ENCODE assay signal across 26 cellular contexts in the genomic region with DNA sequence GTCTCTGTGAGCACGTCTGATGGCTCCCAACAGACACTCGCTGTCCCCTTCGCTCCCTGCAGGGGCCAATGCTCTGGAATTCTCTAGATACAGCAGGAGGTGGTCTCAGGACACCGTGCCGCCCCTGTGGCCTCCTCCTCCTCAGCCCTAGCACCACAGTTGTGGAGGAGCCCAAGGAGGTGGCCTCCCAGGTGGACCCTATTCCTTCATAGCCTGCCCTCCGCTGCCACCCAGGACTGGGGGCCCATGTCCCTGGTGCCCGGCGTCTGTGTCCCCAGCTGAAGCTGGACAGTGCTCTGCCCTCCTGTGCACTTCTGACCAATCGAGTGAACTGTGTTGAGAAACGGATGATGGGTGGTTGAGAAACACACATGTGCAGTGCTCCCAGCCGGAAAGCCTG.
"Had no signal": no experiment of that assay in that cellular context is flagged by ENCODE, and none has a peak within 500 bp of the region (broad histone marks: within the 10 kb centered on the region; RNA-seq: fewer than 3 reads in every experiment).

No MANE protein-coding gene starts in this region.

- H3K27ac ChIP-seq: brain microvascular endothelial cell, colonic mucosa, WERI-Rb-1 had no signal

- FAIRE-seq: bronchial epithelial cell, frontal cortex had no signal

- H3K36me3 Mint-ChIP-seq: activated naive CD4-positive, alpha-beta T cell treated with anti-CD3 and anti-CD28 coated beads, Interleukin-2, amount 10 ng/mL, durations not matched to agents 7 days and 5 days; activated naive CD4-positive, alpha-beta T cell treated with anti-CD3 and anti-CD28 coated beads, Interleukin-2, amount 50 U/mL, for 72 hours; activated naive CD8-positive, alpha-beta T cell treated with anti-CD3 and anti-CD28 coated beads, Interleukin-2, amount 10 ng/mL, durations not matched to agents 7 days and 5 days had no signal

- H3K27me3 ChIP-seq: ascending aorta, brain microvascular endothelial cell, colonic mucosa had no signal

- H3K4me3 ChIP-seq: ascending aorta, colonic mucosa had no signal

- ATAC-seq: activated CD4-positive, CD25-positive, alpha-beta regulatory T cell treated with anti-CD3 and anti-CD28 coated beads, Interleukin-2, amount 50 U/mL, for 24 hours; activated CD8-positive, alpha-beta T cell treated with anti-CD3 and anti-CD28 coated beads for 36 hours; activated naive CD4-positive, alpha-beta T cell treated with anti-CD3 and anti-CD28 coated beads, Interleukin-2, amount 50 U/mL, for 72 hours; activated T-cell treated with anti-CD3 and anti-CD28 coated beads, Interleukin-2, amount 50 U/mL, for 72 hours; esophagus mucosa; T-helper 17 cell had no signal

- H3K27me3 Mint-ChIP-seq: activated B cell treated with CpG ODN at 0.5 μM for 24 hours; activated naive CD4-positive, alpha-beta T cell treated with anti-CD3 and anti-CD28 coated beads, Interleukin-2, amount 10 ng/mL, durations not matched to agents 7 days and 5 days; activated naive CD8-positive, alpha-beta T cell treated with anti-CD3 and anti-CD28 coated beads, Interleukin-2, amount 10 ng/mL, durations not matched to agents 7 days and 5 days had no signal

- H3K4me1 Mint-ChIP-seq: activated naive CD4-positive, alpha-beta T cell treated with anti-CD3 and anti-CD28 coated beads, Interleukin-2, amount 10 ng/mL, durations not matched to agents 7 days and 5 days; activated naive CD8-positive, alpha-beta T cell treated with anti-CD3 and anti-CD28 coated beads, Interleukin-2, amount 10 ng/mL, durations not matched to agents 7 days and 5 days had no signal

- H3K9me3 Mint-ChIP-seq: activated B cell treated with CpG ODN at 0.5 μM for 24 hours; activated CD8-positive, alpha-beta T cell treated with anti-CD3 and anti-CD28 coated beads for 36 hours; activated naive CD4-positive, alpha-beta T cell treated with anti-CD3 and anti-CD28 coated beads, Interleukin-2, amount 10 ng/mL, durations not matched to agents 7 days and 5 days; activated naive CD4-positive, alpha-beta T cell treated with anti-CD3 and anti-CD28 coated beads, Interleukin-2, amount 50 U/mL, for 72 hours; activated naive CD8-positive, alpha-beta T cell treated with anti-CD3 and anti-CD28 coated beads, Interleukin-2, amount 10 ng/mL, durations not matched to agents 7 days and 5 days; activated T-cell treated with anti-CD3 and anti-CD28 coated beads, Interleukin-2, amount 50 U/mL, for 72 hours; T-helper 2 cell treated with Interferon-gamma antibody and Interleukin-4, amounts not matched to agents 5 μg/mL and 100 μg/mL, for 36 hours had no signal

- H3K36me3 ChIP-seq: ascending aorta, brain microvascular endothelial cell, colonic mucosa, WERI-Rb-1 had no signal

- H3K9me3 ChIP-seq: ascending aorta, colonic mucosa had no signal

- DNase-seq: activated B cell treated with CpG ODN at 0.5 μM for 24 hours; activated CD4-positive, alpha-beta T cell treated with anti-CD3 and anti-CD28 coated beads for 48 hours; activated CD4-positive, alpha-beta T cell treated with anti-CD3 and anti-CD28 coated beads, Interleukin-2, amount 50 U/mL, for 1 hour; activated CD4-positive, alpha-beta T cell treated with anti-CD3 and anti-CD28 coated beads, Interleukin-2, amount 50 U/mL, for 48 hours; activated CD8-positive, alpha-beta memory T cell treated with anti-CD3 and anti-CD28 coated beads for 24 hours; activated CD8-positive, alpha-beta T cell treated with anti-CD3 and anti-CD28 coated beads for 36 hours; activated gamma-delta T cell; activated naive CD4-positive, alpha-beta T cell; activated naive CD4-positive, alpha-beta T cell treated with anti-CD3 and anti-CD28 coated beads, Interleukin-2, amount 10 ng/mL, durations not matched to agents 7 days and 5 days; activated naive CD8-positive, alpha-beta T cell treated with anti-CD3 and anti-CD28 coated beads, Interleukin-2, amount 10 ng/mL, durations not matched to agents 7 days and 5 days; activated T-cell treated with anti-CD3 and anti-CD28 coated beads, Interleukin-2, amount 50 U/mL, for 72 hours; brain microvascular endothelial cell; colonic mucosa; effector CD8-positive, alpha-beta T cell; foreskin fibroblast; T-helper 1 cell; T-helper 17 cell; T1000; WERI-Rb-1 had no signal

- H3K27ac Mint-ChIP-seq: activated B cell treated with CpG ODN at 0.5 μM for 24 hours; activated CD8-positive, alpha-beta T cell treated with anti-CD3 and anti-CD28 coated beads for 36 hours; activated naive CD4-positive, alpha-beta T cell treated with anti-CD3 and anti-CD28 coated beads, Interleukin-2, amount 10 ng/mL, durations not matched to agents 7 days and 5 days; activated naive CD4-positive, alpha-beta T cell treated with anti-CD3 and anti-CD28 coated beads, Interleukin-2, amount 50 U/mL, for 72 hours; activated naive CD8-positive, alpha-beta T cell treated with anti-CD3 and anti-CD28 coated beads, Interleukin-2, amount 10 ng/mL, durations not matched to agents 7 days and 5 days; activated T-cell treated with anti-CD3 and anti-CD28 coated beads, Interleukin-2, amount 50 U/mL, for 72 hours; T-helper 17 cell; T-helper 2 cell treated with Interferon-gamma antibody and Interleukin-4, amounts not matched to agents 5 μg/mL and 100 μg/mL, for 36 hours had no signal

- H3K4me1 ChIP-seq: colonic mucosa had no signal

- H3K4me3 Mint-ChIP-seq: activated B cell treated with CpG ODN at 0.5 μM for 24 hours; activated CD8-positive, alpha-beta T cell treated with anti-CD3 and anti-CD28 coated beads for 36 hours; activated naive CD4-positive, alpha-beta T cell treated with anti-CD3 and anti-CD28 coated beads, Interleukin-2, amount 10 ng/mL, durations not matched to agents 7 days and 5 days; activated naive CD8-positive, alpha-beta T cell treated with anti-CD3 and anti-CD28 coated beads, Interleukin-2, amount 10 ng/mL, durations not matched to agents 7 days and 5 days; activated T-cell treated with anti-CD3 and anti-CD28 coated beads, Interleukin-2, amount 50 U/mL, for 72 hours; T-helper 17 cell; T-helper 2 cell treated with Interferon-gamma antibody and Interleukin-4, amounts not matched to agents 5 μg/mL and 100 μg/mL, for 36 hours had no signal
